Comparison of ENCODE assay signal across 1 cellular context in genomic region chr20:38730989-38731737, GRCh38.
TF ChIP-seq lines count a peak whose summit lies in the region.

No MANE protein-coding gene starts in this region.

TF ChIP-seq in HEK293, 187 proteins besides CTCF, POLR2A, EP300 and RAD21 (continued from another document):
- no peak for TF ChIP-seq ZNF529 (tag by site-specific recombination; IDR thresholded peaks at IDR 0.05; ENCODE audit: insufficient replicate concordance)
- TF ChIP-seq ZNF404 (tag by site-specific recombination; IDR thresholded peaks at IDR 0.05) = no peak
- TF ChIP-seq SCRT2 (tag by site-specific recombination; IDR thresholded peaks at IDR 0.05) = no peak
- no peak for TF ChIP-seq ZNF596 (tag by site-specific recombination; IDR thresholded peaks at IDR 0.05)
- peak; percentile 80 for TF ChIP-seq ZBTB48 (tag by site-specific recombination; IDR thresholded peaks at IDR 0.05)
- no peak for TF ChIP-seq ZNF521 (tag by site-specific recombination; IDR thresholded peaks at IDR 0.05)
- TF ChIP-seq ZNF423 (tag by site-specific recombination; IDR thresholded peaks at IDR 0.05) = peak; percentile 70; the same call in 1 of the 2 replicates
- TF ChIP-seq ZNF280D (tag by site-specific recombination; IDR thresholded peaks at IDR 0.05) = 0 out of 2 replicates have a peak, but pooled peaks have one; percentile 48
- TF ChIP-seq ZNF16 (tag by site-specific recombination; IDR thresholded peaks at IDR 0.05; ENCODE audit: low read depth) = no peak
- TF ChIP-seq ZNF37A (tag by site-specific recombination; IDR thresholded peaks at IDR 0.05) = no peak
- TF ChIP-seq PRDM10 (tag by site-specific recombination; IDR thresholded peaks at IDR 0.05) = peak; percentile 58
- no peak for TF ChIP-seq OSR2 (tag by site-specific recombination; IDR thresholded peaks at IDR 0.05)
- no peak for TF ChIP-seq ZNF26 (tag by site-specific recombination; IDR thresholded peaks at IDR 0.05)
- TF ChIP-seq ZFHX2 (tag by site-specific recombination; conservative IDR thresholded peaks at IDR 0.05) = peak; percentile 94
- no peak for TF ChIP-seq PBX3 (CRISPR knock-in tag; IDR thresholded peaks at IDR 0.05)
- TF ChIP-seq KLF8 (tag by site-specific recombination; IDR thresholded peaks at IDR 0.05) = peak; percentile 97
- TF ChIP-seq ZNF692 (tag by site-specific recombination; IDR thresholded peaks at IDR 0.05) = peak; percentile 17; the same call in 1 of the 2 replicates
- TF ChIP-seq ZNF639 (tag by site-specific recombination; IDR thresholded peaks at IDR 0.05) = 0 out of 2 replicates have a peak, but pooled peaks have one; percentile 49
- 0 out of 2 replicates have a peak, but pooled peaks have one; percentile 19 for TF ChIP-seq ZNF610 (tag by site-specific recombination; IDR thresholded peaks at IDR 0.05; ENCODE audit: borderline replicate concordance)
- TF ChIP-seq MEIS1 (CRISPR knock-in tag; IDR thresholded peaks at IDR 0.05; ENCODE audit: borderline replicate concordance) = no peak
- peak; percentile 69 for TF ChIP-seq SP2 (tag by site-specific recombination; IDR thresholded peaks at IDR 0.05)
- TF ChIP-seq ZNF175 (tag by site-specific recombination; IDR thresholded peaks at IDR 0.05) = no peak
- TF ChIP-seq ZNF768 (tag by site-specific recombination; IDR thresholded peaks at IDR 0.05) = no peak
- TF ChIP-seq ZNF548 (tag by site-specific recombination; IDR thresholded peaks at IDR 0.05) = no peak
- TF ChIP-seq ZNF155 (tag by site-specific recombination; IDR thresholded peaks at IDR 0.05) = no peak
- TF ChIP-seq ZNF148 (tag by site-specific recombination; IDR thresholded peaks at IDR 0.05; ENCODE audit: borderline replicate concordance) = no peak
- no peak for TF ChIP-seq RBAK (tag by site-specific recombination; IDR thresholded peaks at IDR 0.05)
- no peak for TF ChIP-seq ZBTB21 (tag by site-specific recombination; IDR thresholded peaks at IDR 0.05)
- TF ChIP-seq IKZF3 (tag by site-specific recombination; IDR thresholded peaks at IDR 0.05) = no peak
- TF ChIP-seq ZNF48 (tag by site-specific recombination; IDR thresholded peaks at IDR 0.05) = no peak
- TF ChIP-seq KLF16 (tag by site-specific recombination; IDR thresholded peaks at IDR 0.05) = peak; percentile 70
- no peak for TF ChIP-seq BCL6B (tag by site-specific recombination; IDR thresholded peaks at IDR 0.05)
- TF ChIP-seq SP3 (tag by site-specific recombination; IDR thresholded peaks at IDR 0.05) = peak; percentile 75
- no peak for TF ChIP-seq ZNF837 (tag by site-specific recombination; IDR thresholded peaks at IDR 0.05)
- TF ChIP-seq ZNF341 (tag by site-specific recombination; IDR thresholded peaks at IDR 0.05; ENCODE audit: low read depth) = no peak
- no peak for TF ChIP-seq ZNF24 (tag by site-specific recombination; IDR thresholded peaks at IDR 0.05)
- TF ChIP-seq ZNF416 (tag by site-specific recombination; IDR thresholded peaks at IDR 0.05) = no peak
- no peak for TF ChIP-seq ZNF664 (tag by site-specific recombination; IDR thresholded peaks at IDR 0.05)
- no peak for TF ChIP-seq ZNF266 (tag by site-specific recombination; IDR thresholded peaks at IDR 0.05; ENCODE audit: low read depth)
- no peak for TF ChIP-seq ZNF239 (tag by site-specific recombination; IDR thresholded peaks at IDR 0.05)
- no peak for TF ChIP-seq BCL11B (tag by site-specific recombination; IDR thresholded peaks at IDR 0.05; ENCODE audit: low read depth)
- TF ChIP-seq ZNF585B (tag by site-specific recombination; IDR thresholded peaks at IDR 0.05) = no peak
